Comparison of ENCODE assay signal across 32 cellular contexts in genomic region chr12:79573820-79574219, GRCh38.
"Had no signal": no experiment of that assay in that cellular context is flagged by ENCODE, and none has a peak within 500 bp of the region (broad histone marks: within the 10 kb centered on the region; RNA-seq: fewer than 3 reads in every experiment).

No MANE protein-coding gene starts in this region.

- H3K4me1 Mint-ChIP-seq: activated B cell treated with CpG ODN at 0.5 μM for 24 hours; activated CD4-positive, alpha-beta T cell treated with anti-CD3 and anti-CD28 coated beads, Interleukin-2, amount 10 ng/mL, durations not matched to agents 24 days and 14 days; activated CD8-positive, alpha-beta memory T cell treated with anti-CD3 and anti-CD28 coated beads, Interleukin-2, amount 10 ng/mL, durations not matched to agents 7 days and 5 days; activated naive CD4-positive, alpha-beta T cell treated with anti-CD3 and anti-CD28 coated beads, Interleukin-2, amount 10 ng/mL, durations not matched to agents 7 days and 5 days; activated naive CD8-positive, alpha-beta T cell treated with anti-CD3 and anti-CD28 coated beads, Interleukin-2, amount 10 ng/mL, durations not matched to agents 7 days and 5 days; brain; endodermal cell; T-helper 17 cell had no signal

- H3K27me3 ChIP-seq: ascending aorta, breast epithelium, cardiac muscle cell, colonic mucosa, dorsolateral prefrontal cortex had no signal

- H3K4me3 ChIP-seq: ascending aorta, cardiac muscle cell, colonic mucosa, dorsolateral prefrontal cortex had no signal

- H3K27ac Mint-ChIP-seq: activated B cell treated with CpG ODN at 0.5 μM for 24 hours; activated CD4-positive, alpha-beta memory T cell treated with anti-CD3 and anti-CD28 coated beads for 36 hours; activated CD4-positive, alpha-beta T cell treated with anti-CD3 and anti-CD28 coated beads, Interleukin-2, amount 10 ng/mL, durations not matched to agents 24 days and 14 days; activated CD8-positive, alpha-beta memory T cell treated with anti-CD3 and anti-CD28 coated beads, Interleukin-2, amount 10 ng/mL, durations not matched to agents 7 days and 5 days; activated CD8-positive, alpha-beta T cell treated with anti-CD3 and anti-CD28 coated beads, Interleukin-2, amount 10 ng/mL, durations not matched to agents 7 days and 5 days; activated naive CD4-positive, alpha-beta T cell treated with anti-CD3 and anti-CD28 coated beads, Interleukin-2, amount 10 ng/mL, durations not matched to agents 7 days and 5 days; activated naive CD4-positive, alpha-beta T cell treated with anti-CD3 and anti-CD28 coated beads, Interleukin-2, amount 50 U/mL, for 72 hours; activated naive CD8-positive, alpha-beta T cell treated with anti-CD3 and anti-CD28 coated beads, Interleukin-2, amount 10 ng/mL, durations not matched to agents 7 days and 5 days; activated T-helper 1 cell treated with anti-CD3 and anti-CD28 coated beads, Interleukin-12 subunit alpha, Interleukin-12 subunit beta, Interleukin-2, Interleukin-4 antibody, amounts not matched to agents 30 ng/mL and 10 ng/mL and 1 ng/mL, durations not matched to agents 14 hours and 24 hours and 36 hours; activated T-helper 2 cell treated with anti-CD3 and anti-CD28 coated beads, Interferon-gamma antibody, Interleukin-2, Interleukin-4, amounts not matched to agents 10 μg/mL and 5 μg/mL and 100 μg/mL, durations not matched to agents 14 hours and 24 hours and 36 hours; brain; dendritic cell treated with granulocyte-macrophage colony-stimulating factor and Interleukin-4, amounts not matched to agents 40 ng/mL and 50 ng/mL, for 4 days; endodermal cell; T-helper 17 cell; T-helper 2 cell treated with Interferon-gamma antibody and Interleukin-4, amounts not matched to agents 5 μg/mL and 100 μg/mL, for 36 hours had no signal

- H3K4me3 Mint-ChIP-seq: activated B cell treated with CpG ODN at 0.5 μM for 24 hours; activated CD4-positive, alpha-beta memory T cell treated with anti-CD3 and anti-CD28 coated beads for 36 hours; activated CD4-positive, alpha-beta T cell treated with anti-CD3 and anti-CD28 coated beads, Interleukin-2, amount 10 ng/mL, durations not matched to agents 24 days and 14 days; activated CD8-positive, alpha-beta memory T cell treated with anti-CD3 and anti-CD28 coated beads, Interleukin-2, amount 10 ng/mL, durations not matched to agents 7 days and 5 days; activated CD8-positive, alpha-beta T cell treated with anti-CD3 and anti-CD28 coated beads, Interleukin-2, amount 10 ng/mL, durations not matched to agents 7 days and 5 days; activated naive CD4-positive, alpha-beta T cell treated with anti-CD3 and anti-CD28 coated beads, Interleukin-2, amount 10 ng/mL, durations not matched to agents 7 days and 5 days; activated naive CD8-positive, alpha-beta T cell treated with anti-CD3 and anti-CD28 coated beads, Interleukin-2, amount 10 ng/mL, durations not matched to agents 7 days and 5 days; activated T-helper 1 cell treated with anti-CD3 and anti-CD28 coated beads, Interleukin-12 subunit alpha, Interleukin-12 subunit beta, Interleukin-2, Interleukin-4 antibody, amounts not matched to agents 30 ng/mL and 10 ng/mL and 1 ng/mL, durations not matched to agents 14 hours and 24 hours and 36 hours; brain; dendritic cell treated with granulocyte-macrophage colony-stimulating factor and Interleukin-4, amounts not matched to agents 40 ng/mL and 50 ng/mL, for 4 days; endodermal cell; T-helper 17 cell; T-helper 2 cell treated with Interferon-gamma antibody and Interleukin-4, amounts not matched to agents 5 μg/mL and 100 μg/mL, for 36 hours had no signal

- H3K4me1 ChIP-seq: ascending aorta, breast epithelium, colonic mucosa had no signal

- H3K27me3 Mint-ChIP-seq: activated B cell treated with CpG ODN at 0.5 μM for 24 hours; activated CD4-positive, alpha-beta T cell treated with anti-CD3 and anti-CD28 coated beads, Interleukin-2, amount 10 ng/mL, durations not matched to agents 24 days and 14 days; activated CD8-positive, alpha-beta memory T cell treated with anti-CD3 and anti-CD28 coated beads, Interleukin-2, amount 10 ng/mL, durations not matched to agents 7 days and 5 days; activated naive CD4-positive, alpha-beta T cell treated with anti-CD3 and anti-CD28 coated beads, Interleukin-2, amount 10 ng/mL, durations not matched to agents 7 days and 5 days; activated naive CD8-positive, alpha-beta T cell treated with anti-CD3 and anti-CD28 coated beads, Interleukin-2, amount 10 ng/mL, durations not matched to agents 7 days and 5 days; brain; dendritic cell treated with granulocyte-macrophage colony-stimulating factor and Interleukin-4, amounts not matched to agents 40 ng/mL and 50 ng/mL, for 4 days; T-helper 17 cell had no signal

- DNase-seq: activated B cell treated with CpG ODN at 0.5 μM for 24 hours; activated CD4-positive, alpha-beta memory T cell treated with anti-CD3 and anti-CD28 coated beads for 36 hours; activated CD4-positive, alpha-beta T cell treated with anti-CD3 and anti-CD28 coated beads, Interleukin-2, amount 10 ng/mL, durations not matched to agents 24 days and 14 days; activated CD8-positive, alpha-beta memory T cell treated with anti-CD3 and anti-CD28 coated beads, Interleukin-2, amount 10 ng/mL, durations not matched to agents 7 days and 5 days; activated CD8-positive, alpha-beta memory T cell treated with anti-CD3 and anti-CD28 coated beads, Interleukin-2, amount 50 U/mL, for 4 hours; activated CD8-positive, alpha-beta T cell treated with anti-CD3 and anti-CD28 coated beads, Interleukin-2, amount 10 ng/mL, durations not matched to agents 7 days and 5 days; activated effector memory CD4-positive, alpha-beta T cell treated with anti-CD3 and anti-CD28 coated beads, Interleukin-2, amount 50 U/mL, for 16 hours; activated naive CD4-positive, alpha-beta T cell treated with anti-CD3 and anti-CD28 coated beads, Interleukin-2, amount 10 ng/mL, durations not matched to agents 7 days and 5 days; activated naive CD8-positive, alpha-beta T cell treated with anti-CD3 and anti-CD28 coated beads, Interleukin-2, amount 10 ng/mL, durations not matched to agents 7 days and 5 days; activated T-cell treated with anti-CD3 and anti-CD28 coated beads, Interleukin-2, amount 50 U/mL, for 1 hour; activated T-cell treated with anti-CD3 and anti-CD28 coated beads, Interleukin-2, amount 50 U/mL, for 48 hours; central memory CD4-positive, alpha-beta T cell; cerebellar nuclear complex; colonic mucosa; dorsolateral prefrontal cortex; effector memory CD4-positive, alpha-beta T cell; endodermal cell; foreskin fibroblast; head of caudate nucleus; T-helper 1 cell; T-helper 17 cell; T1000; WERI-Rb-1 had no signal

- H3K9me3 ChIP-seq: colonic mucosa had no signal

- H3K36me3 Mint-ChIP-seq: activated CD4-positive, alpha-beta memory T cell treated with anti-CD3 and anti-CD28 coated beads for 36 hours; activated naive CD4-positive, alpha-beta T cell treated with anti-CD3 and anti-CD28 coated beads, Interleukin-2, amount 10 ng/mL, durations not matched to agents 7 days and 5 days; activated naive CD8-positive, alpha-beta T cell treated with anti-CD3 and anti-CD28 coated beads, Interleukin-2, amount 10 ng/mL, durations not matched to agents 7 days and 5 days had no signal

- H3K36me3 ChIP-seq: colonic mucosa, WERI-Rb-1 had no signal

- H3K27ac ChIP-seq: ascending aorta, breast epithelium, cardiac muscle cell, colonic mucosa, dorsolateral prefrontal cortex, WERI-Rb-1 had no signal
